In the genomic region with DNA sequence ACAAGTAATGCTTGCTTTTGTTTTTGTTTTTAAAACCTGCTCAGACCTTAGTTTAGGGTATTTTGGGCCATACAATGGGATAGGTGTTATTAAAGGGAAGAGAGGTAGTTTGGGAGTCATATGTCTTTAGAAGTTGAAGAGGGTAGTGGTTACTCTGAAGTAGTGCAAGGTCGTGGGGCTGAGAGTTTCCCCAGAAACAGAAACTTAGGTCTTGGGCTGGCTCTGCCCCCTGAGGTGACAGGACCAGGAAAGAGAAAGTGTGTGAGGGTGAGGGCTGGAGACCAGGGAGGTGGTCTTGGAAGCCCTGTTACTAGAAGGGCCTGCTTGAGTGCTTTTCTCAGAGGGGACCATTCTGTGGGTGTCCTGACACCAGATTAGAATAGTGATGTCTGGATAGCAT, we compare ENCODE assay signal across 28 cellular contexts.
"Had no signal": no experiment of that assay in that cellular context is flagged by ENCODE, and none has a peak within 500 bp of the region (broad histone marks: within the 10 kb centered on the region; RNA-seq: fewer than 3 reads in every experiment).

No MANE protein-coding gene starts in this region.

- H3K36me3 ChIP-seq: esophagus muscularis mucosa, heart right ventricle, ovary, sigmoid colon, thoracic aorta, uterus had no signal

- H3K4me3 Mint-ChIP-seq: activated T-cell treated with anti-CD3 and anti-CD28 coated beads, Interleukin-2, amount 50 U/mL, for 72 hours; central memory CD8-positive, alpha-beta T cell; dendritic cell treated with granulocyte-macrophage colony-stimulating factor and Interleukin-4, amounts not matched to agents 40 ng/mL and 50 ng/mL, for 4 days; endodermal cell; mesothelial cell of epicardium; naive B cell had no signal

- H3K27me3 ChIP-seq: esophagus muscularis mucosa, heart right ventricle, ovary, sigmoid colon, uterus had no signal

- H3K27ac ChIP-seq: esophagus muscularis mucosa, heart right ventricle, ovary, sigmoid colon, thoracic aorta, uterus, VCaP had no signal

- H3K4me1 ChIP-seq: esophagus muscularis mucosa, heart right ventricle, sigmoid colon, uterus had no signal

- ATAC-seq: activated naive CD4-positive, alpha-beta T cell treated with anti-CD3 and anti-CD28 coated beads, Interleukin-2, amount 50 U/mL, for 72 hours; activated T-cell treated with anti-CD3 and anti-CD28 coated beads, Interleukin-2, amount 50 U/mL, for 72 hours had no signal

- H3K4me3 ChIP-seq: esophagus muscularis mucosa, heart right ventricle, ovary, sigmoid colon, thoracic aorta, uterus had no signal

- H3K9me3 ChIP-seq: esophagus muscularis mucosa, heart right ventricle, ovary, sigmoid colon, thoracic aorta, uterus had no signal

- H3K36me3 Mint-ChIP-seq: activated naive CD4-positive, alpha-beta T cell treated with anti-CD3 and anti-CD28 coated beads, Interleukin-2, amount 50 U/mL, for 72 hours; mesothelial cell of epicardium; naive B cell had no signal

- H3K27me3 Mint-ChIP-seq: central memory CD8-positive, alpha-beta T cell; dendritic cell treated with granulocyte-macrophage colony-stimulating factor and Interleukin-4, amounts not matched to agents 40 ng/mL and 50 ng/mL, for 4 days; naive B cell had no signal

- H3K9me3 Mint-ChIP-seq: dendritic cell treated with granulocyte-macrophage colony-stimulating factor and Interleukin-4, amounts not matched to agents 40 ng/mL and 50 ng/mL, for 4 days; endodermal cell; mesothelial cell of epicardium had no signal

- H3K4me1 Mint-ChIP-seq: central memory CD8-positive, alpha-beta T cell; endodermal cell; mesothelial cell of epicardium; naive B cell had no signal

- DNase-seq: activated CD4-positive, alpha-beta T cell treated with anti-CD3 and anti-CD28 coated beads for 4 hours; activated CD4-positive, alpha-beta T cell treated with anti-CD3 and anti-CD28 coated beads, Interleukin-2, amount 50 U/mL, for 4 hours; activated naive CD4-positive, alpha-beta T cell; activated T-cell treated with anti-CD3 and anti-CD28 coated beads for 4 hours; activated T-cell treated with anti-CD3 and anti-CD28 coated beads, Interleukin-2, amount 50 U/mL, for 72 hours; foreskin melanocyte; heart right ventricle; naive B cell; retina; sigmoid colon; stimulated activated CD4-positive, alpha-beta T cell treated with anti-CD3 and anti-CD28 coated beads, Interleukin-15, amount 100 ng/mL, for 24 hours; stimulated activated CD4-positive, alpha-beta T cell treated with anti-CD3 and anti-CD28 coated beads, Interleukin-2, amount 100 ng/mL, for 24 hours; stimulated activated naive CD4-positive, alpha-beta T cell treated with Interleukin-2 at 50 U/mL for 16 hours; T-helper 9 cell had no signal

- FAIRE-seq: bronchial epithelial cell, small intestine, TTC549 had no signal

- H3K27ac Mint-ChIP-seq: activated naive CD4-positive, alpha-beta T cell treated with anti-CD3 and anti-CD28 coated beads, Interleukin-2, amount 50 U/mL, for 72 hours; activated T-cell treated with anti-CD3 and anti-CD28 coated beads, Interleukin-2, amount 50 U/mL, for 72 hours; dendritic cell treated with granulocyte-macrophage colony-stimulating factor and Interleukin-4, amounts not matched to agents 40 ng/mL and 50 ng/mL, for 4 days; endodermal cell; mesothelial cell of epicardium; naive B cell; progenitor cell of endocrine pancreas had no signal
